15 cellular contexts compared by ENCODE assay signal in genomic region chr3:143897558-143898305, GRCh38. TPM values are rescaled to one million over a fixed set of nuclear protein-coding genes. Genes with fewer than 3 reads are reported as not detected.
DNase-seq lines count a peak whose midpoint lies in the region; ATAC-seq and TF ChIP-seq lines count a peak whose summit lies in the region.
"Had no signal": no experiment of that assay in that cellular context is flagged by ENCODE, and none has a peak within 500 bp of the region (broad histone marks: within the 10 kb centered on the region; RNA-seq: fewer than 3 reads in every experiment).

No MANE protein-coding gene starts in this region.

- no peak overlapping the region for H3K4me3 Mint-ChIP-seq in osteocyte (ENCODE audit: unreplicated experiment)
- H3K4me3 Mint-ChIP-seq: CD14-positive monocyte; stimulated activated effector memory CD8-positive, alpha-beta T cell treated with anti-CD3 and anti-CD28 coated beads, Interleukin-12 subunit alpha, Interleukin-12 subunit beta, amount 100 ng/mL, for 72 hours had no signal

- H3K4me1 Mint-ChIP-seq in osteocyte (ENCODE audit: unreplicated experiment) = no peaks in the 10 kb centered on the region
- H3K4me1 Mint-ChIP-seq: stimulated activated effector memory CD8-positive, alpha-beta T cell treated with anti-CD3 and anti-CD28 coated beads, Interleukin-12 subunit alpha, Interleukin-12 subunit beta, amount 100 ng/mL, for 72 hours had no signal

- no peaks in the 10 kb centered on the region for H3K36me3 Mint-ChIP-seq in osteocyte (ENCODE audit: unreplicated experiment)
- H3K36me3 Mint-ChIP-seq: CD14-positive monocyte; stimulated activated effector memory CD8-positive, alpha-beta T cell treated with anti-CD3 and anti-CD28 coated beads, Interleukin-12 subunit alpha, Interleukin-12 subunit beta, amount 100 ng/mL, for 72 hours had no signal

- no peak for TF ChIP-seq CTCF in osteocyte (IDR thresholded peaks at IDR 0.05)

- no peak for ATAC-seq in GM21576 (IDR thresholded peaks at IDR 0.05; ENCODE audit: unreplicated experiment)
- ATAC-seq: GM12878; mucosa of descending colon; Panc1; stimulated activated effector memory CD8-positive, alpha-beta T cell treated with anti-CD3 and anti-CD28 coated beads, Interleukin-12 subunit alpha, Interleukin-12 subunit beta, amount 100 ng/mL, for 72 hours had no signal

- no peaks in the 10 kb centered on the region for H3K9me3 Mint-ChIP-seq in osteocyte (ENCODE audit: unreplicated experiment)
- H3K9me3 Mint-ChIP-seq: CD14-positive monocyte; stimulated activated effector memory CD8-positive, alpha-beta T cell treated with anti-CD3 and anti-CD28 coated beads, Interleukin-12 subunit alpha, Interleukin-12 subunit beta, amount 100 ng/mL, for 72 hours had no signal

- DNase-seq in Ammon's horn (ENCODE audit: low spot score) (peak; percentile 35), NCI-H2227 (lab: John Stamatoyannopoulos, UW; ENCODE audit: unreplicated experiment) (peak; percentile 63), epithelial cell of prostate (ENCODE audit: low read depth, low spot score) (peak; percentile 12), midbrain (lab: John Stamatoyannopoulos, UW) (peak; percentile 14), osteocyte (ENCODE audit: extremely low spot score, unreplicated experiment) (no peak), DMS79 (lab: John Stamatoyannopoulos, UW) (no peak), D341Med (ENCODE audit: low spot score) (no peak)
- DNase-seq: adrenal gland, mucosa of descending colon, NCI-H2029 treated with DMSO at 0.1 percent for 48 hours had no signal

- H3K27ac ChIP-seq in epithelial cell of prostate = no peak overlapping the region
- H3K27ac ChIP-seq: adrenal gland had no signal

- H3K27ac Mint-ChIP-seq in osteocyte (ENCODE audit: unreplicated experiment) = no peak overlapping the region
- H3K27ac Mint-ChIP-seq: stimulated activated effector memory CD8-positive, alpha-beta T cell treated with anti-CD3 and anti-CD28 coated beads, Interleukin-12 subunit alpha, Interleukin-12 subunit beta, amount 100 ng/mL, for 72 hours had no signal

- peaks cover 8% of the 10 kb centered on the region for H3K27me3 Mint-ChIP-seq in osteocyte (ENCODE audit: unreplicated experiment)

RNA-seq across cellular contexts. Expression of gene SLC9A9, which starts 49.5 kb away (rescaled TPM):
- total RNA-seq in osteocyte = 3.5 TPM in 2 replicates

Comparison
In these comparisons a context has a peak if more than half of its experiments do, and no peak if none do; other contexts are left out.
1. DNase-seq: peak in Ammon's horn (single experiment), NCI-H2227 (single experiment), epithelial cell of prostate (single experiment) and midbrain (single experiment); none in osteocyte (single experiment), DMS79 (single experiment) and D341Med (single experiment).